In genomic region chr15:85795320-85795668, GRCh38 we compare ENCODE assay signal across 1 cellular context.
TF ChIP-seq lines count a peak whose summit lies in the region.

No MANE protein-coding gene starts in this region.

TF ChIP-seq in H1, 55 proteins besides CTCF, POLR2A, EP300 and RAD21 (continued from another document):
- TF ChIP-seq SP1 (IDR thresholded peaks at IDR 0.05; ENCODE audit: low read depth, low read length) (no peak), RNF2 (IDR thresholded peaks at IDR 0.05; ENCODE audit: borderline replicate concordance, low read depth, low read length, missing control alignments, poor library complexity, severe bottlenecking) (no peak)
